Comparison of ENCODE assay signal across 22 cellular contexts in genomic region chr17:59428896-59429460, GRCh38.
DNase-seq lines count a peak whose midpoint lies in the region; ATAC-seq and TF ChIP-seq lines count a peak whose summit lies in the region.
"Had no signal": no experiment of that assay in that cellular context is flagged by ENCODE, and none has a peak within 500 bp of the region (broad histone marks: within the 10 kb centered on the region; RNA-seq: fewer than 3 reads in every experiment).

No MANE protein-coding gene starts in this region.

- intact Hi-C loops in body of pancreas (cut with DNase I), result no loop called here
- intact Hi-C loops in gastrocnemius medialis (cut with DNase I; ENCODE audit: low total_unique reads), result loop anchor here (5.0 to 10.0 kb wide), 2 partner anchors 97 to 966 kb away; partner anchors contain the start of genes USP32 and YPEL2
- intact Hi-C loops in testis (cut with DNase I; ENCODE audit: low total_unique reads), result no loop called here

- H3K27me3 ChIP-seq in body of pancreas, result no peaks in the 10 kb centered on the region
- no peaks in the 10 kb centered on the region for H3K27me3 ChIP-seq in gastrocnemius medialis
- H3K27me3 ChIP-seq in testis, result no peaks in the 10 kb centered on the region
- H3K27me3 ChIP-seq: adrenal gland, neural progenitor cell had no signal

- DNase-seq in AG10803 (ENCODE audit: low read depth), result peak; percentile 63
- no peak for DNase-seq in body of pancreas
- no peak for DNase-seq in left lobe of liver (ENCODE audit: low spot score)
- no peak for DNase-seq in gastrocnemius medialis
- no peak for DNase-seq in epidermal melanocyte (ENCODE audit: insufficient read length, low spot score)
- no peak for DNase-seq in NCI-H82 treated with DMSO at 0.1 percent for 48 hours (lab: John Stamatoyannopoulos, UW; ENCODE audit: unreplicated experiment)
- DNase-seq in testis, result no peak
- DNase-seq: ACHN; activated CD4-positive, alpha-beta T cell treated with anti-CD3 and anti-CD28 coated beads for 36 hours; activated effector memory CD4-positive, alpha-beta T cell treated with anti-CD3 and anti-CD28 coated beads, Interleukin-2, amount 50 U/mL, for 16 hours; adrenal gland; CD4-positive, alpha-beta memory T cell; DMS79 treated with DMSO at 0.1 percent for 48 hours; immature natural killer cell; Karpas-422; NCI-H1105; NCI-H2107; NCI-H69; stimulated activated CD4-positive, alpha-beta T cell treated with anti-CD3 and anti-CD28 coated beads, Interleukin-4, amount 100 ng/mL, for 4 hours; stimulated activated CD8-positive, alpha-beta memory T cell treated with anti-CD3 and anti-CD28 coated beads, Interleukin-4, amount 100 ng/mL, for 48 hours had no signal

- TF ChIP-seq CTCF in AG10803 (conservative IDR thresholded peaks at IDR 0.05; ENCODE audit: low read length), result no peak
- TF ChIP-seq CTCF in body of pancreas (IDR thresholded peaks at IDR 0.05), result no peak
- no peak for TF ChIP-seq CTCF in gastrocnemius medialis (IDR thresholded peaks at IDR 0.05 in 4 of 5, conservative IDR thresholded peaks at IDR 0.05 in 1 of 5)
- no peak for TF ChIP-seq CTCF in testis (IDR thresholded peaks at IDR 0.05)

- H3K4me1 ChIP-seq in body of pancreas (peaks cover 61% of the 10 kb centered on the region), gastrocnemius medialis (peaks cover 48 to 60% of the 10 kb centered on the region in 2 donors), testis (peaks cover 38% of the 10 kb centered on the region)

- no peaks in the 10 kb centered on the region for H3K36me3 ChIP-seq in body of pancreas (replicated peaks in 1 of 2; ENCODE audit: insufficient read depth in 1 of 2, low read depth in 2 of 2)
- H3K36me3 ChIP-seq in gastrocnemius medialis, result no peaks in the 10 kb centered on the region
- H3K36me3 ChIP-seq in testis (ENCODE audit: low read depth, missing control alignments), result no peaks in the 10 kb centered on the region
- H3K36me3 ChIP-seq: adrenal gland, neural progenitor cell had no signal

- H3K4me3 ChIP-seq in AG10803 (ENCODE audit: low read length) (no peak overlapping the region), body of pancreas (no peak overlapping the region), gastrocnemius medialis (no peak overlapping the region), testis (no peak overlapping the region)
- H3K4me3 ChIP-seq: adrenal gland, neural progenitor cell had no signal

- TF ChIP-seq POLR2A in body of pancreas (IDR thresholded peaks at IDR 0.05), result no peak
- TF ChIP-seq POLR2A in gastrocnemius medialis (IDR thresholded peaks at IDR 0.05), result no peak
- no peak for TF ChIP-seq POLR2A in testis (IDR thresholded peaks at IDR 0.05)

- in situ Hi-C loops in gastrocnemius medialis (cut with MboI; ENCODE audit: low sequenced_read_pairs in 4 of 4), result loop anchor here in 1 of 4 donors (10.0 kb wide), 1 partner anchor 54 kb away; no protein-coding TSS in a partner anchor

- no peak for ATAC-seq in body of pancreas
- ATAC-seq in left lobe of liver, result peak; percentile 45
- no peak for ATAC-seq in gastrocnemius medialis
- ATAC-seq in HG03159 (IDR thresholded peaks at IDR 0.05; ENCODE audit: unreplicated experiment), result no peak
- ATAC-seq: activated CD4-positive, alpha-beta T cell treated with anti-CD3 and anti-CD28 coated beads for 36 hours had no signal

- 56 to 60% methylated on average over 6 to 7 of the region's 7 CpGs for whole genome bisulfite sequencing in body of pancreas, 2 donors
- 57 to 71% methylated on average over 7 of the region's 7 CpGs for WGBS in testis, 2 donors

- H3K9me3 ChIP-seq in body of pancreas (no peaks in the 10 kb centered on the region), gastrocnemius medialis (no peaks in the 10 kb centered on the region), testis (no peaks in the 10 kb centered on the region)
- H3K9me3 ChIP-seq: adrenal gland had no signal

- peak overlapping the region in 3 of 4 donors; percentile 63 to 73 (median 70) for H3K27ac ChIP-seq in body of pancreas
- peak overlapping the region; percentile 91 to 98 (median 95) for H3K27ac ChIP-seq in gastrocnemius medialis
- H3K27ac ChIP-seq in testis, result peak overlapping the region in 1 of 2 donors; percentile 88
- H3K27ac ChIP-seq: neural progenitor cell had no signal
